8 cellular contexts compared by ENCODE assay signal in genomic region chr20:23361651-23362391, GRCh38. TPM values are rescaled to one million over a fixed set of nuclear protein-coding genes. Genes with fewer than 3 reads are reported as not detected.
DNase-seq lines count a peak whose midpoint lies in the region; ATAC-seq and TF ChIP-seq lines count a peak whose summit lies in the region.

Gene GZF1, plus strand, starts transcription at chr20:23362182. Its CDS starts 2,202 bp downstream, at chr20:23364384.

- peaks cover 50% of the 10 kb centered on the region for H3K4me1 Mint-ChIP-seq in T-helper 1 cell treated with Interleukin-12 subunit alpha and Interleukin-12 subunit beta and Interleukin-4 antibody, amounts not matched to agents 30 μg/mL and 1 μg/mL, for 36 hours (ENCODE audit: low read depth)
- H3K4me1 Mint-ChIP-seq in progenitor cell of endocrine pancreas (ENCODE audit: low read depth): peaks cover 39% of the 10 kb centered on the region

- peak within 1 kb of the TSS; percentile 88 for H3K4me3 ChIP-seq in upper lobe of right lung

- TF ChIP-seq CTCF in progenitor cell of endocrine pancreas (IDR thresholded peaks at IDR 0.05; ENCODE audit: unreplicated experiment) (no peak), upper lobe of right lung (IDR thresholded peaks at IDR 0.05) (peak; percentile 2)

- H3K36me3 Mint-ChIP-seq in T-helper 1 cell treated with Interleukin-12 subunit alpha and Interleukin-12 subunit beta and Interleukin-4 antibody, amounts not matched to agents 30 μg/mL and 1 μg/mL, for 36 hours (ENCODE audit: low read depth): peaks cover 22% of the 10 kb centered on the region
- H3K36me3 Mint-ChIP-seq in progenitor cell of endocrine pancreas (ENCODE audit: insufficient read depth): peaks cover 13% of the 10 kb centered on the region

- no peaks in the 10 kb centered on the region for H3K9me3 ChIP-seq in upper lobe of right lung

- H3K27ac ChIP-seq in upper lobe of right lung: peak within 1 kb of the TSS; percentile 99

- intact Hi-C loops in left cardiac atrium (cut with DNase I): loop anchor here in 1 of 2 donors (10.0 kb wide), 1 partner anchor 273 kb away; the partner anchor contains the start of gene CST3
- intact Hi-C loops in upper lobe of right lung (cut with DNase I): no loop called here

- peak within 1 kb of the TSS; percentile 96 for H3K27ac Mint-ChIP-seq in T-helper 1 cell treated with Interleukin-12 subunit alpha and Interleukin-12 subunit beta and Interleukin-4 antibody, amounts not matched to agents 30 μg/mL and 1 μg/mL, for 36 hours
- peak within 1 kb of the TSS; percentile 99 for H3K27ac Mint-ChIP-seq in progenitor cell of endocrine pancreas

- H3K27me3 Mint-ChIP-seq in T-helper 1 cell treated with Interleukin-12 subunit alpha and Interleukin-12 subunit beta and Interleukin-4 antibody, amounts not matched to agents 30 μg/mL and 1 μg/mL, for 36 hours (ENCODE audit: low read depth): no peaks in the 10 kb centered on the region
- H3K27me3 Mint-ChIP-seq in progenitor cell of endocrine pancreas: no peaks in the 10 kb centered on the region

- H3K4me3 Mint-ChIP-seq in T-helper 1 cell treated with Interleukin-12 subunit alpha and Interleukin-12 subunit beta and Interleukin-4 antibody, amounts not matched to agents 30 μg/mL and 1 μg/mL, for 36 hours: peak within 1 kb of the TSS; percentile 92
- peak within 1 kb of the TSS; percentile 94 for H3K4me3 Mint-ChIP-seq in progenitor cell of endocrine pancreas (ENCODE audit: low read depth)

- H3K9me3 Mint-ChIP-seq in T-helper 1 cell treated with Interleukin-12 subunit alpha and Interleukin-12 subunit beta and Interleukin-4 antibody, amounts not matched to agents 30 μg/mL and 1 μg/mL, for 36 hours: no peaks in the 10 kb centered on the region
- H3K9me3 Mint-ChIP-seq in progenitor cell of endocrine pancreas (ENCODE audit: low read depth): no peaks in the 10 kb centered on the region

- peaks cover 19% of the 10 kb centered on the region for H3K36me3 ChIP-seq in upper lobe of right lung

- H3K4me1 ChIP-seq in upper lobe of right lung: peaks cover 45% of the 10 kb centered on the region

- DNase-seq in NCI-H1694 treated with DMSO at 0.1 percent for 48 hours (lab: John Stamatoyannopoulos, UW): peak; percentile 79
- DNase-seq in amniotic stem cell (lab: John Stamatoyannopoulos, UW): peak; percentile 95
- DNase-seq in left cardiac atrium: peak; percentile 98
- peak; percentile 99 for DNase-seq in progenitor cell of endocrine pancreas (ENCODE audit: low spot score, unreplicated experiment)
- DNase-seq in upper lobe of right lung: peak; percentile 99

- ATAC-seq in GM18499 (IDR thresholded peaks at IDR 0.05; ENCODE audit: insufficient read depth, unreplicated experiment): peak; percentile 28
- peak; percentile 55 for ATAC-seq in HG02938 (IDR thresholded peaks at IDR 0.05; ENCODE audit: unreplicated experiment)
- ATAC-seq in left cardiac atrium: peak; percentile 93 to 94
- ATAC-seq in upper lobe of right lung: peak; percentile 90

- H3K27me3 ChIP-seq in upper lobe of right lung: no peaks in the 10 kb centered on the region

RNA-seq across cellular contexts. Expression of gene GZF1, which starts in this region (rescaled TPM):
- total RNA-seq in left cardiac atrium (10 to 100 TPM; 12.9 to 18.7 TPM), progenitor cell of endocrine pancreas (14.3 and 17.8 TPM in 2 replicates), upper lobe of right lung (12.5 TPM)

Comparison
In these comparisons a context has a peak if more than half of its experiments do, and no peak if none do; other contexts are left out.
1. Peak in every context shown above with its lines: DNase-seq, ATAC-seq, H3K4me3 ChIP-seq and H3K27ac ChIP-seq.
2. ATAC-seq: peak in every context shown above with its lines; median percentile 94 in left cardiac atrium; 90 in upper lobe of right lung; 55 in HG02938; 28 in GM18499.